Comparison of ENCODE assay signal across 5 cellular contexts in the genomic region with DNA sequence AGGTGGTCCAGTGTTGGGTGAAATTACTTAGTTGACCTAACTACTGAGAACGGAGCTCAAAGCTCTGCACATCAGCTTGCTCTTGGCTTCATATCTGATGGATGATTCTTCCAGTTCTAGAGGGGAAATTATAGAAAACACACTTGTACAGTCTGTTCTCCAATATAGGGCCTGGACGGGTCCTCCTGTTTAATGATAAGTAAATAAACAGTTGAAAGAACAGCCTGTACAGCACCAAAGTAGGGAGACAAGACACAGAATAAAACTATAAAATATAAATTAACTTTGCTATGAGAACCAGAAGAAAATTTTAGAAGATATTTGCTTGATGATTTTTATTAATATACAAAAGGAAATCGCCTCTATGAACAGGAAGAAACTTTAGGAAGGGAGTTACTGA.
"Had no signal": no experiment of that assay in that cellular context is flagged by ENCODE, and none has a peak within 500 bp of the region (broad histone marks: within the 10 kb centered on the region; RNA-seq: fewer than 3 reads in every experiment).

No MANE protein-coding gene starts in this region.

- H3K27ac ChIP-seq: HL-60 had no signal

- ATAC-seq: HepG2, K562 had no signal

- DNase-seq: IMR-90, KBM-7 had no signal

- H3K4me3 ChIP-seq: K562 had no signal
